1 cellular context compared by ENCODE assay signal in genomic region chr11:765025-765801, GRCh38.
TF ChIP-seq lines count a peak whose summit lies in the region.

No MANE protein-coding gene starts in this region.

TF ChIP-seq in K562, 482 proteins besides CTCF, POLR2A, EP300 and RAD21 (continued from another document and continues in another):
- TF ChIP-seq E4F1 (CRISPR knock-in tag; IDR thresholded peaks at IDR 0.05; ENCODE audit: borderline replicate concordance) (no peak), FOXA1 (IDR thresholded peaks at IDR 0.05; ENCODE audit: borderline replicate concordance) (no peak), DMBX1 (CRISPR knock-in tag; IDR thresholded peaks at IDR 0.05; ENCODE audit: borderline replicate concordance) (no peak), MAZ (CRISPR knock-in tag; conservative IDR thresholded peaks at IDR 0.05 in 1 of 2, IDR thresholded peaks at IDR 0.05 in 1 of 2) (peak in 1 of 2 experiments; percentile 66; a peak in 2 of 4 replicates), XRCC3 (IDR thresholded peaks at IDR 0.05) (no peak), PYGO2 (tag; IDR thresholded peaks at IDR 0.05) (no peak), ZNF764 (CRISPR knock-in tag; IDR thresholded peaks at IDR 0.05; ENCODE audit: low read depth) (peak; percentile 16; the same call in 1 of the 2 replicates), U2AF1 (optimal IDR thresholded peaks at IDR 0.05; ENCODE audit: low read depth, low read length) (no peak), RAD51 (IDR thresholded peaks at IDR 0.05; ENCODE audit: borderline replicate concordance, low read depth) (no peak), KAT8 (IDR thresholded peaks at IDR 0.05; ENCODE audit: low read depth) (no peak), TFAM (CRISPR knock-in tag; conservative IDR thresholded peaks at IDR 0.05) (no peak), HIVEP1 (CRISPR knock-in tag; IDR thresholded peaks at IDR 0.05) (no peak), ZNF347 (CRISPR knock-in tag; IDR thresholded peaks at IDR 0.05; ENCODE audit: low read depth) (no peak), NCOA6 (IDR thresholded peaks at IDR 0.05) (no peak), ZNF766 (CRISPR knock-in tag; conservative IDR thresholded peaks at IDR 0.05) (no peak), MEIS2 (IDR thresholded peaks at IDR 0.05; ENCODE audit: partially characterized antibody) (no peak), RBM34 (IDR thresholded peaks at IDR 0.05; ENCODE audit: borderline replicate concordance, insufficient read depth, low read length) (no peak), ZNF639 (CRISPR knock-in tag; conservative IDR thresholded peaks at IDR 0.05 in 1 of 2, IDR thresholded peaks at IDR 0.05 in 1 of 2) (no peak), NR0B1 (IDR thresholded peaks at IDR 0.05; ENCODE audit: partially characterized antibody) (no peak), ZBTB7A (IDR thresholded peaks at IDR 0.05; ENCODE audit: borderline replicate concordance, control insufficient read depth, low read depth, low read length) (no peak), TFAP4 (CRISPR knock-in tag; IDR thresholded peaks at IDR 0.05; ENCODE audit: borderline replicate concordance) (no peak), POLR3A (IDR thresholded peaks at IDR 0.05; ENCODE audit: borderline replicate concordance, extremely low read depth, insufficient read depth, insufficient read length) (no peak), ARNT (IDR thresholded peaks at IDR 0.05) (no peak), DPF2 (IDR thresholded peaks at IDR 0.05) (no peak), CREB1 (IDR thresholded peaks at IDR 0.05) (no peak; the same call in 1 of the 2 replicates), CREB1 (CRISPR knock-in tag; IDR thresholded peaks at IDR 0.05) (no peak), NCOR1 (IDR thresholded peaks at IDR 0.05) (peak; percentile 26; the same call in 1 of the 2 replicates), NR2C2 (CRISPR knock-in tag; IDR thresholded peaks at IDR 0.05) (no peak), NR2C2 (tag; IDR thresholded peaks at IDR 0.05) (no peak), RFX1 (IDR thresholded peaks at IDR 0.05) (no peak), ZNF830 (CRISPR knock-in tag; IDR thresholded peaks at IDR 0.05) (peak; percentile 93; the same call in 1 of the 2 replicates), ZNF780A (CRISPR knock-in tag; IDR thresholded peaks at IDR 0.05) (no peak), ZNF76 (CRISPR knock-in tag; IDR thresholded peaks at IDR 0.05; ENCODE audit: borderline replicate concordance) (no peak), ZNF232 (CRISPR knock-in tag; IDR thresholded peaks at IDR 0.05) (no peak), ZFP1 (CRISPR knock-in tag; IDR thresholded peaks at IDR 0.05) (no peak), SIN3A (IDR thresholded peaks at IDR 0.05; ENCODE audit: borderline replicate concordance in 2 of 2, control insufficient read depth in 1 of 2, low read depth in 2 of 2, low read length in 2 of 2) (no peak), HOXB6 (CRISPR knock-in tag; IDR thresholded peaks at IDR 0.05; ENCODE audit: borderline replicate concordance) (no peak), CLOCK (CRISPR knock-in tag; IDR thresholded peaks at IDR 0.05; ENCODE audit: borderline replicate concordance) (no peak), KLF16 (IDR thresholded peaks at IDR 0.05) (no peak), MXI1 (IDR thresholded peaks at IDR 0.05; ENCODE audit: low read depth, low read length) (no peak), POLR2AphosphoS2 (IDR thresholded peaks at IDR 0.05; ENCODE audit: low read length) (peak; percentile 95), TAF15 (IDR thresholded peaks at IDR 0.05; ENCODE audit: low read depth, low read length) (0 out of 2 replicates have a peak, but pooled peaks have one; percentile 54), CBX1 (IDR thresholded peaks at IDR 0.05; ENCODE audit: low read depth) (no peak), ZZZ3 (IDR thresholded peaks at IDR 0.05) (no peak), TRIM28 (IDR thresholded peaks at IDR 0.05) (no peak), JUNB (CRISPR knock-in tag; conservative IDR thresholded peaks at IDR 0.05) (no peak), SNRNP70 (optimal IDR thresholded peaks at IDR 0.05; ENCODE audit: low read depth, low read length) (no peak), SIX5 (IDR thresholded peaks at IDR 0.05; ENCODE audit: borderline replicate concordance in 1 of 2, insufficient read depth in 1 of 2, low read depth in 1 of 2, low read length in 2 of 2) (no peak), ZNF174 (CRISPR knock-in tag; IDR thresholded peaks at IDR 0.05) (no peak), E2F3 (CRISPR knock-in tag; IDR thresholded peaks at IDR 0.05) (no peak), ZNF561 (CRISPR knock-in tag; conservative IDR thresholded peaks at IDR 0.05) (no peak), FOXJ2 (tag; IDR thresholded peaks at IDR 0.05) (no peak)
- TF ChIP-seq, protein P1, sequence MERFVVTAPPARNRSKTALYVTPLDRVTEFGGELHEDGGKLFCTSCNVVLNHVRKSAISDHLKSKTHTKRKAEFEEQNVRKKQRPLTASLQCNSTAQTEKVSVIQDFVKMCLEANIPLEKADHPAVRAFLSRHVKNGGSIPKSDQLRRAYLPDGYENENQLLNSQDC (CRISPR knock-in tag; IDR thresholded peaks at IDR 0.05) = no peak
- TF ChIP-seq, protein P2, sequence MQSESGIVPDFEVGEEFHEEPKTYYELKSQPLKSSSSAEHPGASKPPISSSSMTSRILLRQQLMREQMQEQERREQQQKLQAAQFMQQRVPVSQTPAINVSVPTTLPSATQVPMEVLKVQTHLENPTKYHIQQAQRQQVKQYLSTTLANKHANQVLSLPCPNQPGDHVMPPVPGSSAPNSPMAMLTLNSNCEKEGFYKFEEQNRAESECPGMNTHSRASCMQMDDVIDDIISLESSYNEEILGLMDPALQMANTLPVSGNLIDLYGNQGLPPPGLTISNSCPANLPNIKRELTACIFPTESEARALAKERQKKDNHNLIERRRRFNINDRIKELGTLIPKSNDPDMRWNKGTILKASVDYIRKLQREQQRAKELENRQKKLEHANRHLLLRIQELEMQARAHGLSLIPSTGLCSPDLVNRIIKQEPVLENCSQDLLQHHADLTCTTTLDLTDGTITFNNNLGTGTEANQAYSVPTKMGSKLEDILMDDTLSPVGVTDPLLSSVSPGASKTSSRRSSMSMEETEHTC (IDR thresholded peaks at IDR 0.05) = no peak
- TF ChIP-seq, protein P3, sequence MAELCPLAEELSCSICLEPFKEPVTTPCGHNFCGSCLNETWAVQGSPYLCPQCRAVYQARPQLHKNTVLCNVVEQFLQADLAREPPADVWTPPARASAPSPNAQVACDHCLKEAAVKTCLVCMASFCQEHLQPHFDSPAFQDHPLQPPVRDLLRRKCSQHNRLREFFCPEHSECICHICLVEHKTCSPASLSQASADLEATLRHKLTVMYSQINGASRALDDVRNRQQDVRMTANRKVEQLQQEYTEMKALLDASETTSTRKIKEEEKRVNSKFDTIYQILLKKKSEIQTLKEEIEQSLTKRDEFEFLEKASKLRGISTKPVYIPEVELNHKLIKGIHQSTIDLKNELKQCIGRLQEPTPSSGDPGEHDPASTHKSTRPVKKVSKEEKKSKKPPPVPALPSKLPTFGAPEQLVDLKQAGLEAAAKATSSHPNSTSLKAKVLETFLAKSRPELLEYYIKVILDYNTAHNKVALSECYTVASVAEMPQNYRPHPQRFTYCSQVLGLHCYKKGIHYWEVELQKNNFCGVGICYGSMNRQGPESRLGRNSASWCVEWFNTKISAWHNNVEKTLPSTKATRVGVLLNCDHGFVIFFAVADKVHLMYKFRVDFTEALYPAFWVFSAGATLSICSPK (IDR thresholded peaks at IDR 0.05; ENCODE audit: borderline replicate concordance) = no peak
- TF ChIP-seq, protein P4, sequence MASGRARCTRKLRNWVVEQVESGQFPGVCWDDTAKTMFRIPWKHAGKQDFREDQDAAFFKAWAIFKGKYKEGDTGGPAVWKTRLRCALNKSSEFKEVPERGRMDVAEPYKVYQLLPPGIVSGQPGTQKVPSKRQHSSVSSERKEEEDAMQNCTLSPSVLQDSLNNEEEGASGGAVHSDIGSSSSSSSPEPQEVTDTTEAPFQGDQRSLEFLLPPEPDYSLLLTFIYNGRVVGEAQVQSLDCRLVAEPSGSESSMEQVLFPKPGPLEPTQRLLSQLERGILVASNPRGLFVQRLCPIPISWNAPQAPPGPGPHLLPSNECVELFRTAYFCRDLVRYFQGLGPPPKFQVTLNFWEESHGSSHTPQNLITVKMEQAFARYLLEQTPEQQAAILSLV (tag; IDR thresholded peaks at IDR 0.05) = no peak
- TF ChIP-seq, protein P5, sequence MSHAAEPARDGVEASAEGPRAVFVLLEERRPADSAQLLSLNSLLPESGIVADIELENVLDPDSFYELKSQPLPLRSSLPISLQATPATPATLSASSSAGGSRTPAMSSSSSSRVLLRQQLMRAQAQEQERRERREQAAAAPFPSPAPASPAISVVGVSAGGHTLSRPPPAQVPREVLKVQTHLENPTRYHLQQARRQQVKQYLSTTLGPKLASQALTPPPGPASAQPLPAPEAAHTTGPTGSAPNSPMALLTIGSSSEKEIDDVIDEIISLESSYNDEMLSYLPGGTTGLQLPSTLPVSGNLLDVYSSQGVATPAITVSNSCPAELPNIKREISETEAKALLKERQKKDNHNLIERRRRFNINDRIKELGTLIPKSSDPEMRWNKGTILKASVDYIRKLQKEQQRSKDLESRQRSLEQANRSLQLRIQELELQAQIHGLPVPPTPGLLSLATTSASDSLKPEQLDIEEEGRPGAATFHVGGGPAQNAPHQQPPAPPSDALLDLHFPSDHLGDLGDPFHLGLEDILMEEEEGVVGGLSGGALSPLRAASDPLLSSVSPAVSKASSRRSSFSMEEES (CRISPR knock-in tag; IDR thresholded peaks at IDR 0.05) = no peak
- TF ChIP-seq, protein P6, sequence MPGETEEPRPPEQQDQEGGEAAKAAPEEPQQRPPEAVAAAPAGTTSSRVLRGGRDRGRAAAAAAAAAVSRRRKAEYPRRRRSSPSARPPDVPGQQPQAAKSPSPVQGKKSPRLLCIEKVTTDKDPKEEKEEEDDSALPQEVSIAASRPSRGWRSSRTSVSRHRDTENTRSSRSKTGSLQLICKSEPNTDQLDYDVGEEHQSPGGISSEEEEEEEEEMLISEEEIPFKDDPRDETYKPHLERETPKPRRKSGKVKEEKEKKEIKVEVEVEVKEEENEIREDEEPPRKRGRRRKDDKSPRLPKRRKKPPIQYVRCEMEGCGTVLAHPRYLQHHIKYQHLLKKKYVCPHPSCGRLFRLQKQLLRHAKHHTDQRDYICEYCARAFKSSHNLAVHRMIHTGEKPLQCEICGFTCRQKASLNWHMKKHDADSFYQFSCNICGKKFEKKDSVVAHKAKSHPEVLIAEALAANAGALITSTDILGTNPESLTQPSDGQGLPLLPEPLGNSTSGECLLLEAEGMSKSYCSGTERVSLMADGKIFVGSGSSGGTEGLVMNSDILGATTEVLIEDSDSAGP (CRISPR knock-in tag; IDR thresholded peaks at IDR 0.05) = no peak
